Comparison of ENCODE assay signal across 1 cellular context in the genomic region with DNA sequence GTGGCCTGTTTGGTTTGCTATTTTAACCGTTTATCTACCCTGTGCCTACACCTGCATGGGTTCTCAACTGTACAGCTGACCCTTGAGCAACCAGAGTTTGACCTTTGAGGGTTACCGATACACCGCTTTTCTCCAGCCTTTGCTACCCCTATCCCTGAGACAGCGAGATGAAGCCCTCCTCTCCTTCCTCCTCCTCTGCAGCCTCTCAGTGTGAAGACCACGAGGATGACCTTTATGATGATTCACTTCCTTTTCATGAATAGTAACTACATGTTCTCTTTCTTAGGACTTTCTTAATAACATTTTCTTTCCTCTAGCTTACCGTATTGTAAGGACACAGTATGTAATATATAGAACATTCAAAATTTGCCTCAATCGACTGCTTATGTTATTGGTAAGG.
TF ChIP-seq lines count a peak whose summit lies in the region.

No MANE protein-coding gene starts in this region.

TF ChIP-seq in K562, 482 proteins besides CTCF, POLR2A, EP300 and RAD21 (continued from another document and continues in another):
- TF ChIP-seq, protein P1, sequence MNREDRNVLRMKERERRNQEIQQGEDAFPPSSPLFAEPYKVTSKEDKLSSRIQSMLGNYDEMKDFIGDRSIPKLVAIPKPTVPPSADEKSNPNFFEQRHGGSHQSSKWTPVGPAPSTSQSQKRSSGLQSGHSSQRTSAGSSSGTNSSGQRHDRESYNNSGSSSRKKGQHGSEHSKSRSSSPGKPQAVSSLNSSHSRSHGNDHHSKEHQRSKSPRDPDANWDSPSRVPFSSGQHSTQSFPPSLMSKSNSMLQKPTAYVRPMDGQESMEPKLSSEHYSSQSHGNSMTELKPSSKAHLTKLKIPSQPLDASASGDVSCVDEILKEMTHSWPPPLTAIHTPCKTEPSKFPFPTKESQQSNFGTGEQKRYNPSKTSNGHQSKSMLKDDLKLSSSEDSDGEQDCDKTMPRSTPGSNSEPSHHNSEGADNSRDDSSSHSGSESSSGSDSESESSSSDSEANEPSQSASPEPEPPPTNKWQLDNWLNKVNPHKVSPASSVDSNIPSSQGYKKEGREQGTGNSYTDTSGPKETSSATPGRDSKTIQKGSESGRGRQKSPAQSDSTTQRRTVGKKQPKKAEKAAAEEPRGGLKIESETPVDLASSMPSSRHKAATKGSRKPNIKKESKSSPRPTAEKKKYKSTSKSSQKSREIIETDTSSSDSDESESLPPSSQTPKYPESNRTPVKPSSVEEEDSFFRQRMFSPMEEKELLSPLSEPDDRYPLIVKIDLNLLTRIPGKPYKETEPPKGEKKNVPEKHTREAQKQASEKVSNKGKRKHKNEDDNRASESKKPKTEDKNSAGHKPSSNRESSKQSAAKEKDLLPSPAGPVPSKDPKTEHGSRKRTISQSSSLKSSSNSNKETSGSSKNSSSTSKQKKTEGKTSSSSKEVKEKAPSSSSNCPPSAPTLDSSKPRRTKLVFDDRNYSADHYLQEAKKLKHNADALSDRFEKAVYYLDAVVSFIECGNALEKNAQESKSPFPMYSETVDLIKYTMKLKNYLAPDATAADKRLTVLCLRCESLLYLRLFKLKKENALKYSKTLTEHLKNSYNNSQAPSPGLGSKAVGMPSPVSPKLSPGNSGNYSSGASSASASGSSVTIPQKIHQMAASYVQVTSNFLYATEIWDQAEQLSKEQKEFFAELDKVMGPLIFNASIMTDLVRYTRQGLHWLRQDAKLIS (CRISPR knock-in tag; IDR thresholded peaks at IDR 0.05) = no peak
- TF ChIP-seq, protein P2, sequence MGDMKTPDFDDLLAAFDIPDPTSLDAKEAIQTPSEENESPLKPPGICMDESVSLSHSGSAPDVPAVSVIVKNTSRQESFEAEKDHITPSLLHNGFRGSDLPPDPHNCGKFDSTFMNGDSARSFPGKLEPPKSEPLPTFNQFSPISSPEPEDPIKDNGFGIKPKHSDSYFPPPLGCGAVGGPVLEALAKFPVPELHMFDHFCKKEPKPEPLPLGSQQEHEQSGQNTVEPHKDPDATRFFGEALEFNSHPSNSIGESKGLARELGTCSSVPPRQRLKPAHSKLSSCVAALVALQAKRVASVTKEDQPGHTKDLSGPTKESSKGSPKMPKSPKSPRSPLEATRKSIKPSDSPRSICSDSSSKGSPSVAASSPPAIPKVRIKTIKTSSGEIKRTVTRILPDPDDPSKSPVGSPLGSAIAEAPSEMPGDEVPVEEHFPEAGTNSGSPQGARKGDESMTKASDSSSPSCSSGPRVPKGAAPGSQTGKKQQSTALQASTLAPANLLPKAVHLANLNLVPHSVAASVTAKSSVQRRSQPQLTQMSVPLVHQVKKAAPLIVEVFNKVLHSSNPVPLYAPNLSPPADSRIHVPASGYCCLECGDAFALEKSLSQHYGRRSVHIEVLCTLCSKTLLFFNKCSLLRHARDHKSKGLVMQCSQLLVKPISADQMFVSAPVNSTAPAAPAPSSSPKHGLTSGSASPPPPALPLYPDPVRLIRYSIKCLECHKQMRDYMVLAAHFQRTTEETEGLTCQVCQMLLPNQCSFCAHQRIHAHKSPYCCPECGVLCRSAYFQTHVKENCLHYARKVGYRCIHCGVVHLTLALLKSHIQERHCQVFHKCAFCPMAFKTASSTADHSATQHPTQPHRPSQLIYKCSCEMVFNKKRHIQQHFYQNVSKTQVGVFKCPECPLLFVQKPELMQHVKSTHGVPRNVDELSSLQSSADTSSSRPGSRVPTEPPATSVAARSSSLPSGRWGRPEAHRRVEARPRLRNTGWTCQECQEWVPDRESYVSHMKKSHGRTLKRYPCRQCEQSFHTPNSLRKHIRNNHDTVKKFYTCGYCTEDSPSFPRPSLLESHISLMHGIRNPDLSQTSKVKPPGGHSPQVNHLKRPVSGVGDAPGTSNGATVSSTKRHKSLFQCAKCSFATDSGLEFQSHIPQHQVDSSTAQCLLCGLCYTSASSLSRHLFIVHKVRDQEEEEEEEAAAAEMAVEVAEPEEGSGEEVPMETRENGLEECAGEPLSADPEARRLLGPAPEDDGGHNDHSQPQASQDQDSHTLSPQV (IDR thresholded peaks at IDR 0.05) = peak; percentile 29; the same call in 1 of the 2 replicates
- TF ChIP-seq ZBTB8A (IDR thresholded peaks at IDR 0.05; ENCODE audit: partially characterized antibody) = no peak
- TF ChIP-seq ZC3H11A (IDR thresholded peaks at IDR 0.05; ENCODE audit: low read depth, low read length) = no peak
- no peak for TF ChIP-seq ZFP36 (IDR thresholded peaks at IDR 0.05; ENCODE audit: low read depth, low read length, partially characterized antibody)
- peak; percentile 42 for TF ChIP-seq CBFA2T3 (IDR thresholded peaks at IDR 0.05)
- no peak for TF ChIP-seq ZC3H4 (CRISPR knock-in tag; IDR thresholded peaks at IDR 0.05; ENCODE audit: borderline replicate concordance)
- no peak for TF ChIP-seq RBM14 (IDR thresholded peaks at IDR 0.05; ENCODE audit: borderline replicate concordance, insufficient read depth, low read depth, low read length)
- no peak for TF ChIP-seq PPARD (CRISPR knock-in tag; IDR thresholded peaks at IDR 0.05)
- TF ChIP-seq ZNF436 (CRISPR knock-in tag; IDR thresholded peaks at IDR 0.05) = no peak
- TF ChIP-seq ZBTB1 (CRISPR knock-in tag; IDR thresholded peaks at IDR 0.05; ENCODE audit: borderline replicate concordance, low read depth) = peak; percentile 40; the same call in 1 of the 2 replicates
- no peak for TF ChIP-seq STAT5A (IDR thresholded peaks at IDR 0.05; ENCODE audit: borderline replicate concordance, low read length)
- TF ChIP-seq TAF1 (IDR thresholded peaks at IDR 0.05; ENCODE audit: control insufficient read depth, extremely low read depth, insufficient read depth, low read length, severe bottlenecking) = no peak
- no peak for TF ChIP-seq SMARCA5 (IDR thresholded peaks at IDR 0.05)
- no peak for TF ChIP-seq PHF8 (IDR thresholded peaks at IDR 0.05; ENCODE audit: borderline replicate concordance, low read length)
- no peak for TF ChIP-seq TFAM (CRISPR knock-in tag; conservative IDR thresholded peaks at IDR 0.05)
- no peak for TF ChIP-seq CSDE1 (IDR thresholded peaks at IDR 0.05)
- no peak for TF ChIP-seq BACH1 (tag; IDR thresholded peaks at IDR 0.05)
- TF ChIP-seq GATAD2B (IDR thresholded peaks at IDR 0.05; ENCODE audit: borderline replicate concordance) = no peak
- TF ChIP-seq HNRNPH1 (optimal IDR thresholded peaks at IDR 0.05; ENCODE audit: low read depth, low read length) = no peak
- TF ChIP-seq ZNF408 (CRISPR knock-in tag; IDR thresholded peaks at IDR 0.05; ENCODE audit: low read depth) = no peak
- TF ChIP-seq, protein P3, sequence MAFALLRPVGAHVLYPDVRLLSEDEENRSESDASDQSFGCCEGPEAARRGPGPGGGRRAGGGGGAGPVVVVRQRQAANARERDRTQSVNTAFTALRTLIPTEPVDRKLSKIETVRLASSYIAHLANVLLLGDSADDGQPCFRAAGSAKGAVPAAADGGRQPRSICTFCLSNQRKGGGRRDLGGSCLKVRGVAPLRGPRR (CRISPR knock-in tag; IDR thresholded peaks at IDR 0.05) = no peak
- no peak for TF ChIP-seq MEF2D (tag; conservative IDR thresholded peaks at IDR 0.05; ENCODE audit: low read depth)
- TF ChIP-seq, protein P4, sequence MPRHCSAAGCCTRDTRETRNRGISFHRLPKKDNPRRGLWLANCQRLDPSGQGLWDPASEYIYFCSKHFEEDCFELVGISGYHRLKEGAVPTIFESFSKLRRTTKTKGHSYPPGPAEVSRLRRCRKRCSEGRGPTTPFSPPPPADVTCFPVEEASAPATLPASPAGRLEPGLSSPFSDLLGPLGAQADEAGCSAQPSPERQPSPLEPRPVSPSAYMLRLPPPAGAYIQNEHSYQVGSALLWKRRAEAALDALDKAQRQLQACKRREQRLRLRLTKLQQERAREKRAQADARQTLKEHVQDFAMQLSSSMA (CRISPR knock-in tag; IDR thresholded peaks at IDR 0.05) = no peak
- no peak for TF ChIP-seq SIX5 (IDR thresholded peaks at IDR 0.05; ENCODE audit: borderline replicate concordance in 1 of 2, insufficient read depth in 1 of 2, low read depth in 1 of 2, low read length in 2 of 2)
- no peak for TF ChIP-seq MAFF (IDR thresholded peaks at IDR 0.05; ENCODE audit: low read length)
- no peak for TF ChIP-seq JUNB (CRISPR knock-in tag; conservative IDR thresholded peaks at IDR 0.05)
- no peak for TF ChIP-seq MED1 (CRISPR knock-in tag; IDR thresholded peaks at IDR 0.05; ENCODE audit: borderline replicate concordance)
- TF ChIP-seq, protein P5, sequence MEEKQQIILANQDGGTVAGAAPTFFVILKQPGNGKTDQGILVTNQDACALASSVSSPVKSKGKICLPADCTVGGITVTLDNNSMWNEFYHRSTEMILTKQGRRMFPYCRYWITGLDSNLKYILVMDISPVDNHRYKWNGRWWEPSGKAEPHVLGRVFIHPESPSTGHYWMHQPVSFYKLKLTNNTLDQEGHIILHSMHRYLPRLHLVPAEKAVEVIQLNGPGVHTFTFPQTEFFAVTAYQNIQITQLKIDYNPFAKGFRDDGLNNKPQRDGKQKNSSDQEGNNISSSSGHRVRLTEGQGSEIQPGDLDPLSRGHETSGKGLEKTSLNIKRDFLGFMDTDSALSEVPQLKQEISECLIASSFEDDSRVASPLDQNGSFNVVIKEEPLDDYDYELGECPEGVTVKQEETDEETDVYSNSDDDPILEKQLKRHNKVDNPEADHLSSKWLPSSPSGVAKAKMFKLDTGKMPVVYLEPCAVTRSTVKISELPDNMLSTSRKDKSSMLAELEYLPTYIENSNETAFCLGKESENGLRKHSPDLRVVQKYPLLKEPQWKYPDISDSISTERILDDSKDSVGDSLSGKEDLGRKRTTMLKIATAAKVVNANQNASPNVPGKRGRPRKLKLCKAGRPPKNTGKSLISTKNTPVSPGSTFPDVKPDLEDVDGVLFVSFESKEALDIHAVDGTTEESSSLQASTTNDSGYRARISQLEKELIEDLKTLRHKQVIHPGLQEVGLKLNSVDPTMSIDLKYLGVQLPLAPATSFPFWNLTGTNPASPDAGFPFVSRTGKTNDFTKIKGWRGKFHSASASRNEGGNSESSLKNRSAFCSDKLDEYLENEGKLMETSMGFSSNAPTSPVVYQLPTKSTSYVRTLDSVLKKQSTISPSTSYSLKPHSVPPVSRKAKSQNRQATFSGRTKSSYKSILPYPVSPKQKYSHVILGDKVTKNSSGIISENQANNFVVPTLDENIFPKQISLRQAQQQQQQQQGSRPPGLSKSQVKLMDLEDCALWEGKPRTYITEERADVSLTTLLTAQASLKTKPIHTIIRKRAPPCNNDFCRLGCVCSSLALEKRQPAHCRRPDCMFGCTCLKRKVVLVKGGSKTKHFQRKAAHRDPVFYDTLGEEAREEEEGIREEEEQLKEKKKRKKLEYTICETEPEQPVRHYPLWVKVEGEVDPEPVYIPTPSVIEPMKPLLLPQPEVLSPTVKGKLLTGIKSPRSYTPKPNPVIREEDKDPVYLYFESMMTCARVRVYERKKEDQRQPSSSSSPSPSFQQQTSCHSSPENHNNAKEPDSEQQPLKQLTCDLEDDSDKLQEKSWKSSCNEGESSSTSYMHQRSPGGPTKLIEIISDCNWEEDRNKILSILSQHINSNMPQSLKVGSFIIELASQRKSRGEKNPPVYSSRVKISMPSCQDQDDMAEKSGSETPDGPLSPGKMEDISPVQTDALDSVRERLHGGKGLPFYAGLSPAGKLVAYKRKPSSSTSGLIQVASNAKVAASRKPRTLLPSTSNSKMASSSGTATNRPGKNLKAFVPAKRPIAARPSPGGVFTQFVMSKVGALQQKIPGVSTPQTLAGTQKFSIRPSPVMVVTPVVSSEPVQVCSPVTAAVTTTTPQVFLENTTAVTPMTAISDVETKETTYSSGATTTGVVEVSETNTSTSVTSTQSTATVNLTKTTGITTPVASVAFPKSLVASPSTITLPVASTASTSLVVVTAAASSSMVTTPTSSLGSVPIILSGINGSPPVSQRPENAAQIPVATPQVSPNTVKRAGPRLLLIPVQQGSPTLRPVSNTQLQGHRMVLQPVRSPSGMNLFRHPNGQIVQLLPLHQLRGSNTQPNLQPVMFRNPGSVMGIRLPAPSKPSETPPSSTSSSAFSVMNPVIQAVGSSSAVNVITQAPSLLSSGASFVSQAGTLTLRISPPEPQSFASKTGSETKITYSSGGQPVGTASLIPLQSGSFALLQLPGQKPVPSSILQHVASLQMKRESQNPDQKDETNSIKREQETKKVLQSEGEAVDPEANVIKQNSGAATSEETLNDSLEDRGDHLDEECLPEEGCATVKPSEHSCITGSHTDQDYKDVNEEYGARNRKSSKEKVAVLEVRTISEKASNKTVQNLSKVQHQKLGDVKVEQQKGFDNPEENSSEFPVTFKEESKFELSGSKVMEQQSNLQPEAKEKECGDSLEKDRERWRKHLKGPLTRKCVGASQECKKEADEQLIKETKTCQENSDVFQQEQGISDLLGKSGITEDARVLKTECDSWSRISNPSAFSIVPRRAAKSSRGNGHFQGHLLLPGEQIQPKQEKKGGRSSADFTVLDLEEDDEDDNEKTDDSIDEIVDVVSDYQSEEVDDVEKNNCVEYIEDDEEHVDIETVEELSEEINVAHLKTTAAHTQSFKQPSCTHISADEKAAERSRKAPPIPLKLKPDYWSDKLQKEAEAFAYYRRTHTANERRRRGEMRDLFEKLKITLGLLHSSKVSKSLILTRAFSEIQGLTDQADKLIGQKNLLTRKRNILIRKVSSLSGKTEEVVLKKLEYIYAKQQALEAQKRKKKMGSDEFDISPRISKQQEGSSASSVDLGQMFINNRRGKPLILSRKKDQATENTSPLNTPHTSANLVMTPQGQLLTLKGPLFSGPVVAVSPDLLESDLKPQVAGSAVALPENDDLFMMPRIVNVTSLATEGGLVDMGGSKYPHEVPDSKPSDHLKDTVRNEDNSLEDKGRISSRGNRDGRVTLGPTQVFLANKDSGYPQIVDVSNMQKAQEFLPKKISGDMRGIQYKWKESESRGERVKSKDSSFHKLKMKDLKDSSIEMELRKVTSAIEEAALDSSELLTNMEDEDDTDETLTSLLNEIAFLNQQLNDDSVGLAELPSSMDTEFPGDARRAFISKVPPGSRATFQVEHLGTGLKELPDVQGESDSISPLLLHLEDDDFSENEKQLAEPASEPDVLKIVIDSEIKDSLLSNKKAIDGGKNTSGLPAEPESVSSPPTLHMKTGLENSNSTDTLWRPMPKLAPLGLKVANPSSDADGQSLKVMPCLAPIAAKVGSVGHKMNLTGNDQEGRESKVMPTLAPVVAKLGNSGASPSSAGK (IDR thresholded peaks at IDR 0.05) = peak; percentile 36
- TF ChIP-seq HDAC8 (tag; IDR thresholded peaks at IDR 0.05) = no peak
- no peak for TF ChIP-seq GATA2 (CRISPR knock-in tag; IDR thresholded peaks at IDR 0.05)
- TF ChIP-seq NFXL1 (CRISPR knock-in tag; IDR thresholded peaks at IDR 0.05) = no peak
- TF ChIP-seq CBX2 (IDR thresholded peaks at IDR 0.05; ENCODE audit: insufficient read depth, low read length, poor library complexity, severe bottlenecking) = no peak
- TF ChIP-seq NFIC (IDR thresholded peaks at IDR 0.05) = no peak
- no peak for TF ChIP-seq SAFB (IDR thresholded peaks at IDR 0.05; ENCODE audit: borderline replicate concordance, low read depth, low read length)
